Comparison of ENCODE assay signal across 19 cellular contexts in genomic region chr2:47201224-47201623, GRCh38. TPM values are rescaled to one million over a fixed set of nuclear protein-coding genes. Genes with fewer than 3 reads are reported as not detected.
DNase-seq lines count a peak whose midpoint lies in the region; ATAC-seq and TF ChIP-seq lines count a peak whose summit lies in the region.
"Had no signal": no experiment of that assay in that cellular context is flagged by ENCODE, and none has a peak within 500 bp of the region (broad histone marks: within the 10 kb centered on the region; RNA-seq: fewer than 3 reads in every experiment).

No MANE protein-coding gene starts in this region.

- DNase-seq in HCEC 1CT (peak; percentile 64), adipocyte (ENCODE audit: low read depth) (no peak), fibroblast of villous mesenchyme (ENCODE audit: low read depth) (peak; percentile 83), caudate nucleus (lab: John Stamatoyannopoulos, UW) (no peak)
- no peak for DNase-seq in activated CD4-positive, alpha-beta memory T cell treated with anti-CD3 and anti-CD28 coated beads for 36 hours
- DNase-seq: activated gamma-delta T cell treated with Interleukin-2 at 50 U/mL for 16 hours, activated T-cell treated with anti-CD3 and anti-CD28 coated beads for 4 hours, AML-193, aorta, colonic mucosa, DMS79 treated with DMSO at 0.1 percent for 48 hours, kidney glomerular epithelial cell, NCI-H1417 treated with DMSO at 0.1 percent for 48 hours, NCI-H526 treated with DMSO at 0.1 percent for 48 hours, SIG-M5 had no signal

- H3K4me1 Mint-ChIP-seq in activated CD4-positive, alpha-beta memory T cell treated with anti-CD3 and anti-CD28 coated beads for 36 hours (ENCODE audit: low read depth) = no peaks in the 10 kb centered on the region

- H3K4me3 ChIP-seq in adipocyte (ENCODE audit: low read length) = peak overlapping the region; percentile 24
- H3K4me3 ChIP-seq in fibroblast of villous mesenchyme (ENCODE audit: low read depth, low read length) = no peak overlapping the region
- H3K4me3 ChIP-seq in skeletal muscle satellite cell (ENCODE audit: low read length) = no peak overlapping the region
- H3K4me3 ChIP-seq: colonic mucosa, neural progenitor cell had no signal

- no peak overlapping the region for H3K27ac Mint-ChIP-seq in activated CD4-positive, alpha-beta memory T cell treated with anti-CD3 and anti-CD28 coated beads for 36 hours
- H3K27ac Mint-ChIP-seq: mesothelial cell of epicardium, neural progenitor cell had no signal

- H3K9me3 Mint-ChIP-seq in activated CD4-positive, alpha-beta memory T cell treated with anti-CD3 and anti-CD28 coated beads for 36 hours = peaks cover 2% of the 10 kb centered on the region
- H3K9me3 Mint-ChIP-seq: mesothelial cell of epicardium, neural progenitor cell had no signal

- no peaks in the 10 kb centered on the region for H3K9me3 ChIP-seq in adipocyte (ENCODE audit: control insufficient read depth, low read length)
- H3K9me3 ChIP-seq in skeletal muscle satellite cell (replicated peaks; ENCODE audit: low read length) = no peaks in the 10 kb centered on the region
- H3K9me3 ChIP-seq: colonic mucosa had no signal

- H3K36me3 ChIP-seq in adipocyte (ENCODE audit: control insufficient read depth, insufficient read depth, low read length, severe bottlenecking) (no peaks in the 10 kb centered on the region), skeletal muscle satellite cell (ENCODE audit: insufficient read depth, low read length) (no peaks in the 10 kb centered on the region)
- H3K36me3 ChIP-seq: colonic mucosa, neural progenitor cell had no signal

- ATAC-seq in HG03442 (IDR thresholded peaks at IDR 0.05; ENCODE audit: unreplicated experiment) = no peak

- H3K9ac ChIP-seq in adipocyte (ENCODE audit: low read length) = peak overlapping the region; percentile 36
- H3K9ac ChIP-seq in skeletal muscle satellite cell (ENCODE audit: low read depth, low read length) = peak overlapping the region; percentile 59
- H3K9ac ChIP-seq: neural progenitor cell had no signal

- POLR2A ChIA-PET in activated CD4-positive, alpha-beta memory T cell treated with anti-CD3 and anti-CD28 coated beads for 36 hours (lab: Charles Lee) = no interaction called here

- H3K27me3 ChIP-seq in adipocyte (replicated peaks; ENCODE audit: control insufficient read depth, insufficient read depth, low read length) (no peaks in the 10 kb centered on the region), skeletal muscle satellite cell (ENCODE audit: control insufficient read depth, insufficient read depth, low read length) (no peaks in the 10 kb centered on the region)
- H3K27me3 ChIP-seq: colonic mucosa, neural progenitor cell had no signal

- H3K4me1 ChIP-seq in adipocyte (ENCODE audit: control insufficient read depth, insufficient read depth, low read length) = peaks cover 20% of the 10 kb centered on the region
- peaks cover 35% of the 10 kb centered on the region for H3K4me1 ChIP-seq in skeletal muscle satellite cell (ENCODE audit: control insufficient read depth, insufficient read depth, low read length)
- H3K4me1 ChIP-seq: colonic mucosa, neural progenitor cell had no signal

- H3K27me3 Mint-ChIP-seq in activated CD4-positive, alpha-beta memory T cell treated with anti-CD3 and anti-CD28 coated beads for 36 hours = peaks cover 2% of the 10 kb centered on the region

- intact Hi-C loops in activated CD4-positive, alpha-beta memory T cell treated with anti-CD3 and anti-CD28 coated beads for 36 hours (cut with micrococcal nuclease) = no loop called here

- H3K4me2 ChIP-seq in skeletal muscle satellite cell (ENCODE audit: low read length) = no peak overlapping the region
- H3K4me2 ChIP-seq: neural progenitor cell had no signal

- no peak overlapping the region for H3K27ac ChIP-seq in caudate nucleus (ENCODE audit: low read depth, low read length)
- H3K27ac ChIP-seq: colonic mucosa, neural progenitor cell had no signal

- CTCF ChIA-PET in activated CD4-positive, alpha-beta memory T cell treated with anti-CD3 and anti-CD28 coated beads for 36 hours (lab: Charles Lee) = no interaction called here

- no peak overlapping the region for H3K4me3 Mint-ChIP-seq in activated CD4-positive, alpha-beta memory T cell treated with anti-CD3 and anti-CD28 coated beads for 36 hours
- H3K4me3 Mint-ChIP-seq: mesothelial cell of epicardium, neural progenitor cell had no signal

- no peak for TF ChIP-seq CTCF in fibroblast of villous mesenchyme (IDR thresholded peaks at IDR 0.05; ENCODE audit: insufficient read depth, low read depth, low read length)

- no peaks in the 10 kb centered on the region for H3K36me3 Mint-ChIP-seq in activated CD4-positive, alpha-beta memory T cell treated with anti-CD3 and anti-CD28 coated beads for 36 hours
- H3K36me3 Mint-ChIP-seq: mesothelial cell of epicardium, neural progenitor cell had no signal

RNA-seq across cellular contexts. Expression of gene CALM2, which starts 24.9 kb away (rescaled TPM):
- 1,019 and 1,625 TPM in 2 replicates for total RNA-seq in fibroblast of villous mesenchyme
- total RNA-seq in skeletal muscle satellite cell (2012; rRNA removed) = 520 and 573 TPM in 2 replicates
- 100 to 1,000 TPM; 479 TPM for total RNA-seq in activated CD4-positive, alpha-beta memory T cell treated with anti-CD3 and anti-CD28 coated beads for 36 hours

RNA-seq across cellular contexts. Expression of gene STPG4, which starts 46.1 kb away (rescaled TPM):
- total RNA-seq in fibroblast of villous mesenchyme = 0.64 and 2.2 TPM in 2 replicates
- 0.25 TPM in 1 of 2 replicates, not detected in the other for total RNA-seq in skeletal muscle satellite cell (2012; rRNA removed)
- not detected for total RNA-seq in activated CD4-positive, alpha-beta memory T cell treated with anti-CD3 and anti-CD28 coated beads for 36 hours
- total RNA-seq: mesothelial cell of epicardium had no signal

Comparison
In these comparisons a context has a peak if more than half of its experiments do, and no peak if none do; other contexts are left out.
1. DNase-seq: peak in HCEC 1CT (single experiment) and fibroblast of villous mesenchyme (single experiment); none in adipocyte (single experiment), caudate nucleus (0 of 61) and activated CD4-positive, alpha-beta memory T cell treated with anti-CD3 and anti-CD28 coated beads for 36 hours (single experiment).